Comparison of ENCODE assay signal across 25 cellular contexts in the genomic region with DNA sequence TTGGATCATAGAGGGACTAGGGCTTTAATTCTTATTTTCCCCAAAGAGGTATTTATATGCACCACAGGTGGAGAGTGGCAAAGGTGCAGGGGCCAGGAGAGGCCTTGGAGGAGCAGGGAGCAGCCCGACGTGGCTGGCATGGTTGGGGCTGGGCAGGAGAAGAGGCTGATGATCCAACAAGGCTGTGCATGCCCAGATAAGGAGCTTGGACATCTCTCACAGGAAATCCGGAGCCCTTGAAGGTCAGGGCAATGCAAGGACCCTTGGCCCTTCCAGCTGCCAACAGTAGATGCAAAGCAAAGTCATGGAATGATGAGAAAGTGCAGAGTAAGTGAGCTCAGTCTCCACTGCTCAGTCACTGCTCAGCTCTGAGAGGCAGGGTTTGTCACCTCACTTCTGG.
"Had no signal": no experiment of that assay in that cellular context is flagged by ENCODE, and none has a peak within 500 bp of the region (broad histone marks: within the 10 kb centered on the region; RNA-seq: fewer than 3 reads in every experiment).

No MANE protein-coding gene starts in this region.

- H3K27ac ChIP-seq: lower lobe of right lung, neutrophil, ovary, right atrium auricular region, right lobe of liver, stomach, suprapubic skin, thoracic aorta, tibial artery had no signal

- DNase-seq: hippocampal formation; left cardiac atrium; left ventricle myocardium superior; lower lobe of right lung; mammary epithelial cell; mesenchymal stem cell; naive thymus-derived CD8-positive, alpha-beta T cell; occipital lobe; ovary; right lobe of liver; stimulated activated CD4-positive, alpha-beta T cell treated with anti-CD3 and anti-CD28 coated beads, Interleukin-12 subunit alpha, Interleukin-12 subunit beta, amount 100 ng/mL, for 4 hours; stimulated activated CD4-positive, alpha-beta T cell treated with anti-CD3 and anti-CD28 coated beads, Interleukin-15, amount 100 ng/mL, for 24 hours; stimulated activated CD4-positive, alpha-beta T cell treated with anti-CD3 and anti-CD28 coated beads, Interleukin-2, amount 100 ng/mL, for 24 hours; stimulated activated CD4-positive, alpha-beta T cell treated with anti-CD3 and anti-CD28 coated beads, Interleukin-4, amount 100 ng/mL, for 1 hour; stimulated activated naive B cell treated with anti-CD40 and anti-IgM and Interleukin-4, amounts not matched to agents 10 μg/mL and 1 μg/mL and 100 μg/mL, for 72 hours; stimulated activated naive CD8-positive, alpha-beta T cell treated with anti-CD3 and anti-CD28 coated beads, Interleukin-15, Interleukin-2, amounts not matched to agents 100 U/mL and 50 U/mL, for 24 hours; stomach; tibial artery had no signal

- H3K36me3 ChIP-seq: lower lobe of right lung, neutrophil, ovary, right atrium auricular region, right lobe of liver, stomach, suprapubic skin, thoracic aorta, tibial artery had no signal

- H3K4me3 ChIP-seq: lower lobe of right lung, ovary, right atrium auricular region, right lobe of liver, smooth muscle cell, stomach, suprapubic skin, thoracic aorta, tibial artery had no signal

- H3K27me3 ChIP-seq: neutrophil, ovary, right atrium auricular region, right lobe of liver, stomach, suprapubic skin, tibial artery had no signal

- H3K4me2 ChIP-seq: smooth muscle cell had no signal

- FAIRE-seq: keratinocyte, urothelium cell line had no signal

- H3K4me1 ChIP-seq: lower lobe of right lung, stomach, suprapubic skin, tibial artery had no signal

- H3K9me3 ChIP-seq: lower lobe of right lung, neutrophil, ovary, right atrium auricular region, right lobe of liver, stomach, suprapubic skin, thoracic aorta, tibial artery had no signal
